1 cellular context compared by ENCODE assay signal in genomic region chr1:40096977-40097782, GRCh38.
TF ChIP-seq lines count a peak whose summit lies in the region.

Gene PPT1 (minus strand): TSS chr1:40097252. CDS start chr1:40097238, 14 bp downstream.

TF ChIP-seq in K562, 482 proteins besides CTCF, POLR2A, EP300 and RAD21 (continued from another document and continues in another):
- TF ChIP-seq MED1 (CRISPR knock-in tag; IDR thresholded peaks at IDR 0.05; ENCODE audit: borderline replicate concordance) (no peak), ELF4 (CRISPR knock-in tag; IDR thresholded peaks at IDR 0.05) (0 out of 2 replicates have a peak, but pooled peaks have one; percentile 26), CTBP1 (IDR thresholded peaks at IDR 0.05; ENCODE audit: borderline replicate concordance) (peak; percentile 100), ZNF436 (CRISPR knock-in tag; IDR thresholded peaks at IDR 0.05) (no peak), ZNF830 (CRISPR knock-in tag; IDR thresholded peaks at IDR 0.05) (no peak), POLR2AphosphoS5 (IDR thresholded peaks at IDR 0.05; ENCODE audit: control insufficient read depth, insufficient read depth, low read depth, low read length) (peak; percentile 77), ZNF354B (CRISPR knock-in tag; IDR thresholded peaks at IDR 0.05) (no peak), HMGN3 (IDR thresholded peaks at IDR 0.05; ENCODE audit: borderline replicate concordance, extremely low read depth, insufficient read length, low read depth, low read length) (peak; percentile 89), ZEB2 (IDR thresholded peaks at IDR 0.05) (peak; percentile 81), ERF (CRISPR knock-in tag; IDR thresholded peaks at IDR 0.05) (0 out of 2 replicates have a peak, but pooled peaks have one; percentile 39), POLR2AphosphoS2 (IDR thresholded peaks at IDR 0.05; ENCODE audit: low read length) (no peak), MTA1 (IDR thresholded peaks at IDR 0.05; ENCODE audit: borderline replicate concordance) (no peak), BMI1 (IDR thresholded peaks at IDR 0.05; ENCODE audit: low read length) (no peak), GTF2B (IDR thresholded peaks at IDR 0.05; ENCODE audit: extremely low read depth, insufficient read length) (no peak), ZNF311 (CRISPR knock-in tag; IDR thresholded peaks at IDR 0.05) (no peak), FOXK1 (CRISPR knock-in tag; IDR thresholded peaks at IDR 0.05; ENCODE audit: borderline replicate concordance) (peak; percentile 100), ESRRB (CRISPR knock-in tag; IDR thresholded peaks at IDR 0.05; ENCODE audit: borderline replicate concordance) (no peak), NR4A1 (CRISPR knock-in tag; IDR thresholded peaks at IDR 0.05) (no peak), NR4A1 (tag; IDR thresholded peaks at IDR 0.05) (peak; percentile 53; the same call in 1 of the 2 replicates), ATF2 (CRISPR knock-in tag; IDR thresholded peaks at IDR 0.05) (peak; percentile 76; the same call in 1 of the 2 replicates), NFIX (CRISPR knock-in tag; IDR thresholded peaks at IDR 0.05; ENCODE audit: low read depth) (no peak), MCM3 (IDR thresholded peaks at IDR 0.05) (no peak), ARNT (IDR thresholded peaks at IDR 0.05) (no peak; a peak in 1 of 4 replicates), DDX20 (tag; IDR thresholded peaks at IDR 0.05; ENCODE audit: low read depth) (no peak), ZBTB17 (CRISPR knock-in tag; IDR thresholded peaks at IDR 0.05) (peak; percentile 38; the same call in 1 of the 2 replicates), ETV5 (CRISPR knock-in tag; IDR thresholded peaks at IDR 0.05; ENCODE audit: low read depth) (no peak), NRF1 (conservative IDR thresholded peaks at IDR 0.05 in 1 of 2, IDR thresholded peaks at IDR 0.05 in 1 of 2) (peak; percentile 89 to 91), U2AF1 (optimal IDR thresholded peaks at IDR 0.05; ENCODE audit: low read depth, low read length) (no peak), ZKSCAN3 (CRISPR knock-in tag; IDR thresholded peaks at IDR 0.05) (no peak), NFATC3 (IDR thresholded peaks at IDR 0.05) (no peak), ZNF282 (CRISPR knock-in tag; IDR thresholded peaks at IDR 0.05) (no peak), MAFK (IDR thresholded peaks at IDR 0.05; ENCODE audit: low read length) (no peak), SAFB2 (IDR thresholded peaks at IDR 0.05; ENCODE audit: borderline replicate concordance, low read depth, low read length, severe bottlenecking) (no peak), ZC3H8 (IDR thresholded peaks at IDR 0.05) (no peak), ZBTB1 (CRISPR knock-in tag; IDR thresholded peaks at IDR 0.05; ENCODE audit: borderline replicate concordance, low read depth) (peak; percentile 96), PREB (CRISPR knock-in tag; IDR thresholded peaks at IDR 0.05) (0 out of 2 replicates have a peak, but pooled peaks have one; percentile 91), KDM4B (IDR thresholded peaks at IDR 0.05; ENCODE audit: borderline replicate concordance in 2 of 2, low read depth in 1 of 2) (0 out of 4 replicates have a peak, but pooled peaks of 1 of the 2 experiments have one; percentile 28), HDGF (IDR thresholded peaks at IDR 0.05) (peak; percentile 81; the same call in 1 of the 2 replicates), ZNF24 (IDR thresholded peaks at IDR 0.05) (no peak), HCFC1 (IDR thresholded peaks at IDR 0.05; ENCODE audit: low read depth, low read length) (peak; percentile 73), NR3C1 (CRISPR knock-in tag; IDR thresholded peaks at IDR 0.05) (peak; percentile 98), GABPB1 (CRISPR knock-in tag; IDR thresholded peaks at IDR 0.05) (peak; percentile 87), PTTG1 (tag; IDR thresholded peaks at IDR 0.05; ENCODE audit: low read depth) (no peak), ZNF696 (CRISPR knock-in tag; conservative IDR thresholded peaks at IDR 0.05) (no peak), CBFA2T2 (conservative IDR thresholded peaks at IDR 0.05) (peak; percentile 78), SNRNP70 (optimal IDR thresholded peaks at IDR 0.05; ENCODE audit: low read depth, low read length) (no peak), TRIM28 (IDR thresholded peaks at IDR 0.05) (no peak), THAP12 (CRISPR knock-in tag; IDR thresholded peaks at IDR 0.05) (peak; percentile 83), OTX1 (CRISPR knock-in tag; IDR thresholded peaks at IDR 0.05) (no peak), KDM2B (CRISPR knock-in tag; IDR thresholded peaks at IDR 0.05) (no peak), PTBP1 (IDR thresholded peaks at IDR 0.05; ENCODE audit: low read depth, low read length) (no peak), YBX1 (IDR thresholded peaks at IDR 0.05) (no peak), HNRNPL (IDR thresholded peaks at IDR 0.05; ENCODE audit: low read depth, low read length) (peak; percentile 56; the same call in 1 of the 2 replicates), ZNF274 (IDR thresholded peaks at IDR 0.05; ENCODE audit: borderline replicate concordance, low read depth, low read length) (no peak), ZBTB2 (IDR thresholded peaks at IDR 0.05) (peak; percentile 63; the same call in 1 of the 2 replicates), ZNF165 (CRISPR knock-in tag; IDR thresholded peaks at IDR 0.05; ENCODE audit: borderline replicate concordance) (no peak), SMARCE1 (IDR thresholded peaks at IDR 0.05) (no peak), PCBP2 (IDR thresholded peaks at IDR 0.05; ENCODE audit: low read depth, low read length, poor library complexity, severe bottlenecking) (no peak), ZNF212 (CRISPR knock-in tag; IDR thresholded peaks at IDR 0.05) (no peak)
- TF ChIP-seq, protein P1, sequence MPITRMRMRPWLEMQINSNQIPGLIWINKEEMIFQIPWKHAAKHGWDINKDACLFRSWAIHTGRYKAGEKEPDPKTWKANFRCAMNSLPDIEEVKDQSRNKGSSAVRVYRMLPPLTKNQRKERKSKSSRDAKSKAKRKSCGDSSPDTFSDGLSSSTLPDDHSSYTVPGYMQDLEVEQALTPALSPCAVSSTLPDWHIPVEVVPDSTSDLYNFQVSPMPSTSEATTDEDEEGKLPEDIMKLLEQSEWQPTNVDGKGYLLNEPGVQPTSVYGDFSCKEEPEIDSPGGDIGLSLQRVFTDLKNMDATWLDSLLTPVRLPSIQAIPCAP (CRISPR knock-in tag; IDR thresholded peaks at IDR 0.05; ENCODE audit: borderline replicate concordance), result peak; percentile 98
- TF ChIP-seq, protein P2, sequence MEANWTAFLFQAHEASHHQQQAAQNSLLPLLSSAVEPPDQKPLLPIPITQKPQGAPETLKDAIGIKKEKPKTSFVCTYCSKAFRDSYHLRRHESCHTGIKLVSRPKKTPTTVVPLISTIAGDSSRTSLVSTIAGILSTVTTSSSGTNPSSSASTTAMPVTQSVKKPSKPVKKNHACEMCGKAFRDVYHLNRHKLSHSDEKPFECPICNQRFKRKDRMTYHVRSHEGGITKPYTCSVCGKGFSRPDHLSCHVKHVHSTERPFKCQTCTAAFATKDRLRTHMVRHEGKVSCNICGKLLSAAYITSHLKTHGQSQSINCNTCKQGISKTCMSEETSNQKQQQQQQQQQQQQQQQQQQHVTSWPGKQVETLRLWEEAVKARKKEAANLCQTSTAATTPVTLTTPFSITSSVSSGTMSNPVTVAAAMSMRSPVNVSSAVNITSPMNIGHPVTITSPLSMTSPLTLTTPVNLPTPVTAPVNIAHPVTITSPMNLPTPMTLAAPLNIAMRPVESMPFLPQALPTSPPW (CRISPR knock-in tag; IDR thresholded peaks at IDR 0.05), result no peak
- TF ChIP-seq, protein P3, sequence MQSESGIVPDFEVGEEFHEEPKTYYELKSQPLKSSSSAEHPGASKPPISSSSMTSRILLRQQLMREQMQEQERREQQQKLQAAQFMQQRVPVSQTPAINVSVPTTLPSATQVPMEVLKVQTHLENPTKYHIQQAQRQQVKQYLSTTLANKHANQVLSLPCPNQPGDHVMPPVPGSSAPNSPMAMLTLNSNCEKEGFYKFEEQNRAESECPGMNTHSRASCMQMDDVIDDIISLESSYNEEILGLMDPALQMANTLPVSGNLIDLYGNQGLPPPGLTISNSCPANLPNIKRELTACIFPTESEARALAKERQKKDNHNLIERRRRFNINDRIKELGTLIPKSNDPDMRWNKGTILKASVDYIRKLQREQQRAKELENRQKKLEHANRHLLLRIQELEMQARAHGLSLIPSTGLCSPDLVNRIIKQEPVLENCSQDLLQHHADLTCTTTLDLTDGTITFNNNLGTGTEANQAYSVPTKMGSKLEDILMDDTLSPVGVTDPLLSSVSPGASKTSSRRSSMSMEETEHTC (IDR thresholded peaks at IDR 0.05), result peak; percentile 94
- TF ChIP-seq, protein P4, sequence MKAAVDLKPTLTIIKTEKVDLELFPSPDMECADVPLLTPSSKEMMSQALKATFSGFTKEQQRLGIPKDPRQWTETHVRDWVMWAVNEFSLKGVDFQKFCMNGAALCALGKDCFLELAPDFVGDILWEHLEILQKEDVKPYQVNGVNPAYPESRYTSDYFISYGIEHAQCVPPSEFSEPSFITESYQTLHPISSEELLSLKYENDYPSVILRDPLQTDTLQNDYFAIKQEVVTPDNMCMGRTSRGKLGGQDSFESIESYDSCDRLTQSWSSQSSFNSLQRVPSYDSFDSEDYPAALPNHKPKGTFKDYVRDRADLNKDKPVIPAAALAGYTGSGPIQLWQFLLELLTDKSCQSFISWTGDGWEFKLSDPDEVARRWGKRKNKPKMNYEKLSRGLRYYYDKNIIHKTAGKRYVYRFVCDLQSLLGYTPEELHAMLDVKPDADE (conservative IDR thresholded peaks at IDR 0.05; ENCODE audit: control insufficient read depth, low read depth, low read length), result peak; percentile 85; the same call in 1 of the 2 replicates
- TF ChIP-seq, protein P5, sequence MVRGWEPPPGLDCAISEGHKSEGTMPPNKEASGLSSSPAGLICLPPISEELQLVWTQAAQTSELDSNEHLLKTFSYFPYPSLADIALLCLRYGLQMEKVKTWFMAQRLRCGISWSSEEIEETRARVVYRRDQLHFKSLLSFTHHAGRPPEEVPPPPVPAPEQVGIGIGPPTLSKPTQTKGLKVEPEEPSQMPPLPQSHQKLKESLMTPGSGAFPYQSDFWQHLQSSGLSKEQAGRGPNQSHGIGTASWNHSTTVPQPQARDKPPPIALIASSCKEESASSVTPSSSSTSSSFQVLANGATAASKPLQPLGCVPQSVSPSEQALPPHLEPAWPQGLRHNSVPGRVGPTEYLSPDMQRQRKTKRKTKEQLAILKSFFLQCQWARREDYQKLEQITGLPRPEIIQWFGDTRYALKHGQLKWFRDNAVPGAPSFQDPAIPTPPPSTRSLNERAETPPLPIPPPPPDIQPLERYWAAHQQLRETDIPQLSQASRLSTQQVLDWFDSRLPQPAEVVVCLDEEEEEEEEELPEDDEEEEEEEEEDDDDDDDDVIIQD (CRISPR knock-in tag; IDR thresholded peaks at IDR 0.05), result no peak
- TF ChIP-seq, protein P6, sequence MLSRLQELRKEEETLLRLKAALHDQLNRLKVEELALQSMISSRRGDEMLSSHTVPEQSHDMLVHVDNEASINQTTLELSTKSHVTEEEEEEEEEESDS (CRISPR knock-in tag; IDR thresholded peaks at IDR 0.05), result no peak
